In genomic region chr5:73215891-73216610, GRCh38 we compare ENCODE assay signal across 8 cellular contexts. TPM values are rescaled to one million over a fixed set of nuclear protein-coding genes. Genes with fewer than 3 reads are reported as not detected.
DNase-seq lines count a peak whose midpoint lies in the region; ATAC-seq and TF ChIP-seq lines count a peak whose summit lies in the region.

No MANE protein-coding gene starts in this region.

- H3K36me3 ChIP-seq in ACC112 (ENCODE audit: insufficient read depth, low read length) (no peaks in the 10 kb centered on the region), osteoblast (ENCODE audit: insufficient read depth, low read length) (no peaks in the 10 kb centered on the region), thymus (ENCODE audit: control insufficient read depth, insufficient read depth) (no peaks in the 10 kb centered on the region)

- H3K27me3 ChIP-seq in ACC112 (ENCODE audit: insufficient read depth, low read length) = no peaks in the 10 kb centered on the region
- H3K27me3 ChIP-seq in osteoblast (ENCODE audit: insufficient read depth, low read length) = no peaks in the 10 kb centered on the region
- H3K27me3 ChIP-seq in thymus (ENCODE audit: control insufficient read depth, insufficient read depth) = peaks cover 28% of the 10 kb centered on the region

- H3K9me3 ChIP-seq in osteoblast (ENCODE audit: low read depth, low read length) (no peaks in the 10 kb centered on the region), thymus (ENCODE audit: control insufficient read depth) (peaks cover 1% of the 10 kb centered on the region)

- H3K27ac ChIP-seq in ACC112 (ENCODE audit: low read depth, low read length) = no peak overlapping the region
- peak overlapping the region; percentile 63 for H3K27ac ChIP-seq in RWPE1
- H3K27ac ChIP-seq in osteoblast (ENCODE audit: low read depth, low read length) = peak overlapping the region; percentile 8
- no peak overlapping the region for H3K27ac ChIP-seq in thymus (ENCODE audit: low read depth)

- no peaks in the 10 kb centered on the region for H4K20me1 ChIP-seq in osteoblast (ENCODE audit: insufficient read depth, low read length)

- POLR2A ChIA-PET in RWPE1 (lab: Yijun Ruan, JAX; ENCODE audit: low non-redundant PET) = interaction anchor here (0.5 to 1.4 kb wide), 2 partner anchors 226 to 232 kb away, joined by 3 to 13 read pairs; partner anchors contain the start of gene FOXD1

- TF ChIP-seq CTCF in RWPE1 (conservative IDR thresholded peaks at IDR 0.05; ENCODE audit: low read depth) = peak; percentile 98
- TF ChIP-seq CTCF in osteoblast (IDR thresholded peaks at IDR 0.05; ENCODE audit: extremely low read depth, low read depth, low read length) = peak; percentile 59

- peaks cover 19% of the 10 kb centered on the region for H3K4me1 ChIP-seq in ACC112 (ENCODE audit: control insufficient read depth, insufficient read depth, low read length, unreplicated experiment)
- H3K4me1 ChIP-seq in osteoblast (ENCODE audit: insufficient read depth, low read length) = peaks cover 13% of the 10 kb centered on the region
- no peaks in the 10 kb centered on the region for H3K4me1 ChIP-seq in thymus (ENCODE audit: control insufficient read depth, insufficient read depth, low read length)

- peak overlapping the region; percentile 90 for H3K4me2 ChIP-seq in osteoblast (ENCODE audit: insufficient read depth, low read length)

- CTCF ChIA-PET in RWPE1 (lab: Yijun Ruan, JAX) = interaction anchor here (0.6 to 4.4 kb wide), 60 partner anchors 9 to 282 kb away, joined by 3 to 113 read pairs (median 4); partner anchors contain the start of genes BTF3, FOXD1 and TMEM171

- ATAC-seq in GM18909 (IDR thresholded peaks at IDR 0.05; ENCODE audit: poor library complexity, unreplicated experiment) = peak; percentile 84

- 2% methylated on average over 66 of the region's 67 CpGs for WGBS in thymus

- H3K79me2 ChIP-seq in ACC112 (ENCODE audit: control insufficient read depth, insufficient read depth, low read length, unreplicated experiment) (no peaks in the 10 kb centered on the region), osteoblast (ENCODE audit: insufficient read depth, low read length) (no peaks in the 10 kb centered on the region)

- peak overlapping the region; percentile 76 for H3K4me3 ChIP-seq in ACC112 (ENCODE audit: low read depth, low read length)
- peak overlapping the region; percentile 64 for H3K4me3 ChIP-seq in osteoblast (ENCODE audit: insufficient read depth, low read length)
- H3K4me3 ChIP-seq in thymus (ENCODE audit: low read length) = peak overlapping the region; percentile 19

- peak; percentile 72 for DNase-seq in HT1080 (ENCODE audit: low read depth)
- DNase-seq in RWPE1 (ENCODE audit: low spot score) = peak; percentile 93
- DNase-seq in activated naive CD4-positive, alpha-beta T cell treated with anti-CD3 and anti-CD28 coated beads, Interleukin-2, amount 50 U/mL, for 16 hours = peak; percentile 66
- DNase-seq in glomerular visceral epithelial cell (ENCODE audit: extremely low spot score) = peak; percentile 89
- peak; percentile 97 for DNase-seq in osteoblast (ENCODE audit: insufficient read length, low spot score, missing footprints)

- peak overlapping the region; percentile 94 for H2AFZ ChIP-seq in ACC112 (ENCODE audit: low read length, unreplicated experiment)
- peak overlapping the region; percentile 98 for H2AFZ ChIP-seq in osteoblast (ENCODE audit: low read length)

RNA-seq across cellular contexts. Expression of gene TMEM174, which starts 43.1 kb away (rescaled TPM):
- total RNA-seq in HT1080 (2014; rRNA removed; shearing (Covaris generic)) = not detected in 2 replicates
- not detected in 2 replicates for polyA plus RNA-seq in HT1080 (2015; cell fraction: cytosol; rRNA removed)
- polyA plus RNA-seq in HT1080 (2015; cell fraction: nucleus; rRNA removed) = not detected in 2 replicates
- total RNA-seq in osteoblast = not detected in 2 replicates
- polyA plus RNA-seq in thymus = 0.02 TPM

Comparison
In these comparisons a context has a peak if more than half of its experiments do, and no peak if none do; other contexts are left out.
1. H3K27ac ChIP-seq: peak in RWPE1 (single experiment) and osteoblast (single experiment); none in ACC112 (single experiment) and thymus (single experiment).
2. H3K4me3 ChIP-seq: peak in every context shown above with its lines; median percentile 76 in ACC112; 64 in osteoblast; 19 in thymus.
3. Peak in every context shown above with its lines, with median percentiles within 50 percentile points of each other: DNase-seq.